Comparison of ENCODE assay signal across 1 cellular context in the genomic region with DNA sequence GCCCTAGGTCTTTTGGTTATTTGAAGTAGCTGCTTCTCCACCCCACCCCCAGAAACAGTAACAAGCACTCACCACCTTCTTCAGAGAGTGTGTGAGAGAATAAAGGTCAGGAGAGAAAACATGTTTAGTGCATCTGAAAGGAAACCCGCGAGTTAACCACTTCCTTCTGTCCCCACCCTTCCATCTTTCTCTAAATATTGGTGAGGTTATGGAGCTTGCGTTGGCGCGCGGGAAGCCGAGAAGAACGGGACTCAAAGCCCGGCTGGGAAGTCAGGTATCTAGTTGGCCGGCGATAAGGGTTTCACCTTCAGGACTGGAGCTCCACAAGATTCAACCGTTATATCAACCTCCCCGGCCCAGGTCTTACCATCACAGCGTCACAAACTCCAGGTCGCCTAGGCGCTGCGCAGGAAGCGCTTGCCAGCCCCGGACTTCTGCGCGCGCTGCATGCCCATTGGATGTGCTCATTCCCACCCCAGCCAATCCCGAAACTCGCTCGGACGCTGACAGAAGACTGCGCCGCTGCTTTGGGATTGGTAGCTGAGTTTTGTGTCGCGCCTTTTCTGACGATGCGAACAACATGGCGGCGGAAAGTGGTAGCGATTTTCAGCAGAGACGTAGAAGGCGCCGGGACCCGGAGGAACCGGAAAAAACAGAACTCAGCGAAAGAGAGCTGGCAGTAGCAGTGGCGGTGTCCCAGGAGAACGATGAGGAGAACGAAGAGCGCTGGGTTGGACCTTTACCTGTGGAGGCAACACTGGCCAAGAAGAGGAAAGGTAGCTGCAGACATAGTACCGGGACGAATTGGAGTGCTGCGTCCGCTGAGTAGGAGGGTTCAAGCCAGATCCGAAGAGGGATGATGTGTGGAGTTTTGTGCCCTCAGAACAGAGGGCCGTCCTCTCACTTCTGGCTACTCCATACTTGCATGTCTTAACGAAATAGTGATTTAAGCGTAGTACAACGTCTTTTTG.
TF ChIP-seq lines count a peak whose summit lies in the region.

A gene with protein sequence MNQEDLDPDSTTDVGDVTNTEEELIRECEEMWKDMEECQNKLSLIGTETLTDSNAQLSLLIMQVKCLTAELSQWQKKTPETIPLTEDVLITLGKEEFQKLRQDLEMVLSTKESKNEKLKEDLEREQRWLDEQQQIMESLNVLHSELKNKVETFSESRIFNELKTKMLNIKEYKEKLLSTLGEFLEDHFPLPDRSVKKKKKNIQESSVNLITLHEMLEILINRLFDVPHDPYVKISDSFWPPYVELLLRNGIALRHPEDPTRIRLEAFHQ (minus strand): TSS at position 438 of the 971 bp plus-strand sequence. CDS start 8,261 bp downstream, outside the sequence.
PPWD1 (plus strand) TSS at position 566 of the 971 bp plus-strand sequence; CDS start at position 581, 15 bp downstream.

TF ChIP-seq in H1, 55 proteins besides CTCF, POLR2A, EP300 and RAD21:
- TF ChIP-seq JUND (IDR thresholded peaks at IDR 0.05; ENCODE audit: low read length) = 0 out of 2 replicates have a peak, but pooled peaks have one; percentile 10
- TF ChIP-seq SIN3A (conservative IDR thresholded peaks at IDR 0.05 in 1 of 2, IDR thresholded peaks at IDR 0.05 in 1 of 2; ENCODE audit: low read depth in 1 of 2, low read length in 2 of 2) = peak in 1 of 2 experiments; percentile 77; a peak in 2 of 4 replicates
- peak; percentile 95 for TF ChIP-seq ASH2L (IDR thresholded peaks at IDR 0.05; ENCODE audit: low read length)
- no peak for TF ChIP-seq JUN (IDR thresholded peaks at IDR 0.05; ENCODE audit: low read depth, low read length)
- peak; percentile 46 for TF ChIP-seq NRF1 (IDR thresholded peaks at IDR 0.05; ENCODE audit: low read depth, low read length)
- TF ChIP-seq CHD2 (IDR thresholded peaks at IDR 0.05; ENCODE audit: low read length) = peak; percentile 78
- peak; percentile 80 for TF ChIP-seq MAX (IDR thresholded peaks at IDR 0.05)
- peak; percentile 99 for TF ChIP-seq CREB1 (IDR thresholded peaks at IDR 0.05)
- TF ChIP-seq PHF8 (conservative IDR thresholded peaks at IDR 0.05; ENCODE audit: low read depth, low read length) = peak; percentile 97
- TF ChIP-seq TCF12 (IDR thresholded peaks at IDR 0.05; ENCODE audit: low read depth, low read length) = no peak
- TF ChIP-seq BRCA1 (IDR thresholded peaks at IDR 0.05; ENCODE audit: low read depth, low read length) = no peak; the same call in 1 of the 2 replicates
- no peak for TF ChIP-seq FOSL1 (IDR thresholded peaks at IDR 0.05; ENCODE audit: insufficient read depth, low read depth, low read length)
- no peak for TF ChIP-seq SIX5 (IDR thresholded peaks at IDR 0.05; ENCODE audit: low read depth, low read length)
- TF ChIP-seq TAF1 (IDR thresholded peaks at IDR 0.05; ENCODE audit: low read depth, low read length) = peak; percentile 96
- no peak for TF ChIP-seq ZNF274 (IDR thresholded peaks at IDR 0.05; ENCODE audit: borderline replicate concordance, extremely low read depth, low read length)
- TF ChIP-seq, protein P1, sequence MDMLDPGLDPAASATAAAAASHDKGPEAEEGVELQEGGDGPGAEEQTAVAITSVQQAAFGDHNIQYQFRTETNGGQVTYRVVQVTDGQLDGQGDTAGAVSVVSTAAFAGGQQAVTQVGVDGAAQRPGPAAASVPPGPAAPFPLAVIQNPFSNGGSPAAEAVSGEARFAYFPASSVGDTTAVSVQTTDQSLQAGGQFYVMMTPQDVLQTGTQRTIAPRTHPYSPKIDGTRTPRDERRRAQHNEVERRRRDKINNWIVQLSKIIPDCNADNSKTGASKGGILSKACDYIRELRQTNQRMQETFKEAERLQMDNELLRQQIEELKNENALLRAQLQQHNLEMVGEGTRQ (IDR thresholded peaks at IDR 0.05; ENCODE audit: low read length) = no peak
- TF ChIP-seq CTBP2 (IDR thresholded peaks at IDR 0.05; ENCODE audit: borderline replicate concordance, insufficient read depth, insufficient read length, low read length) = no peak
- TF ChIP-seq BACH1 (IDR thresholded peaks at IDR 0.05; ENCODE audit: low read length) = no peak
- peak; percentile 87 for TF ChIP-seq TAF7 (optimal IDR thresholded peaks at IDR 0.05; ENCODE audit: borderline replicate concordance, low read depth, low read length)
- no peak for TF ChIP-seq GABPA (IDR thresholded peaks at IDR 0.05; ENCODE audit: borderline replicate concordance, insufficient read depth, low read length)
- TF ChIP-seq, protein P2, sequence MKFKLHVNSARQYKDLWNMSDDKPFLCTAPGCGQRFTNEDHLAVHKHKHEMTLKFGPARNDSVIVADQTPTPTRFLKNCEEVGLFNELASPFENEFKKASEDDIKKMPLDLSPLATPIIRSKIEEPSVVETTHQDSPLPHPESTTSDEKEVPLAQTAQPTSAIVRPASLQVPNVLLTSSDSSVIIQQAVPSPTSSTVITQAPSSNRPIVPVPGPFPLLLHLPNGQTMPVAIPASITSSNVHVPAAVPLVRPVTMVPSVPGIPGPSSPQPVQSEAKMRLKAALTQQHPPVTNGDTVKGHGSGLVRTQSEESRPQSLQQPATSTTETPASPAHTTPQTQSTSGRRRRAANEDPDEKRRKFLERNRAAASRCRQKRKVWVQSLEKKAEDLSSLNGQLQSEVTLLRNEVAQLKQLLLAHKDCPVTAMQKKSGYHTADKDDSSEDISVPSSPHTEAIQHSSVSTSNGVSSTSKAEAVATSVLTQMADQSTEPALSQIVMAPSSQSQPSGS (IDR thresholded peaks at IDR 0.05; ENCODE audit: low read length) = no peak
- peak in 1 of 2 experiments; percentile 96; a peak in 1 of 4 replicates for TF ChIP-seq HDAC2 (IDR thresholded peaks at IDR 0.05; ENCODE audit: borderline replicate concordance in 1 of 2, low read depth in 2 of 2, low read length in 2 of 2)
- no peak for TF ChIP-seq SP2 (IDR thresholded peaks at IDR 0.05; ENCODE audit: low read length)
- TF ChIP-seq KDM4A (IDR thresholded peaks at IDR 0.05; ENCODE audit: low read depth, low read length, severe bottlenecking) = peak; percentile 94
- no peak for TF ChIP-seq HDAC6 (IDR thresholded peaks at IDR 0.05; ENCODE audit: low read depth, low read length)
- no peak for TF ChIP-seq CHD7 (IDR thresholded peaks at IDR 0.05; ENCODE audit: insufficient replicate concordance, low read length)
- TF ChIP-seq SRF (IDR thresholded peaks at IDR 0.05; ENCODE audit: low read depth, low read length) = peak; percentile 81
- TF ChIP-seq, protein P3, sequence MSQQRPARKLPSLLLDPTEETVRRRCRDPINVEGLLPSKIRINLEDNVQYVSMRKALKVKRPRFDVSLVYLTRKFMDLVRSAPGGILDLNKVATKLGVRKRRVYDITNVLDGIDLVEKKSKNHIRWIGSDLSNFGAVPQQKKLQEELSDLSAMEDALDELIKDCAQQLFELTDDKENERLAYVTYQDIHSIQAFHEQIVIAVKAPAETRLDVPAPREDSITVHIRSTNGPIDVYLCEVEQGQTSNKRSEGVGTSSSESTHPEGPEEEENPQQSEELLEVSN (IDR thresholded peaks at IDR 0.05) = peak; percentile 97
- TF ChIP-seq CBX8 (IDR thresholded peaks at IDR 0.05; ENCODE audit: borderline replicate concordance, low read depth, low read length) = no peak
- TF ChIP-seq TEAD4 (IDR thresholded peaks at IDR 0.05; ENCODE audit: low read depth, low read length) = no peak
- peak; percentile 70; the same call in 1 of the 2 replicates for TF ChIP-seq SP4 (IDR thresholded peaks at IDR 0.05; ENCODE audit: low read length)
- TF ChIP-seq, protein P4, sequence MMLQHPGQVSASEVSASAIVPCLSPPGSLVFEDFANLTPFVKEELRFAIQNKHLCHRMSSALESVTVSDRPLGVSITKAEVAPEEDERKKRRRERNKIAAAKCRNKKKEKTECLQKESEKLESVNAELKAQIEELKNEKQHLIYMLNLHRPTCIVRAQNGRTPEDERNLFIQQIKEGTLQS (IDR thresholded peaks at IDR 0.05; ENCODE audit: insufficient read depth, low read depth, low read length) = peak; percentile 84
- no peak for TF ChIP-seq BCL11A (IDR thresholded peaks at IDR 0.05; ENCODE audit: low read depth in 2 of 2, low read length in 2 of 2)
- peak; percentile 85 for TF ChIP-seq POLR2AphosphoS5 (IDR thresholded peaks at IDR 0.05; ENCODE audit: low read depth, low read length)
- 0 out of 2 replicates have a peak, but pooled peaks have one; percentile 65 for TF ChIP-seq RBBP5 (IDR thresholded peaks at IDR 0.05; ENCODE audit: borderline replicate concordance, low read depth, low read length)
- TF ChIP-seq TBP (IDR thresholded peaks at IDR 0.05; ENCODE audit: low read depth, low read length) = peak; percentile 91
- no peak for TF ChIP-seq EZH2 (IDR thresholded peaks at IDR 0.05; ENCODE audit: low read depth, low read length, severe bottlenecking)
- no peak for TF ChIP-seq SUZ12 (IDR thresholded peaks at IDR 0.05; ENCODE audit: low read length)
- TF ChIP-seq POU5F1 (IDR thresholded peaks at IDR 0.05; ENCODE audit: low read depth, low read length) = no peak
- no peak for TF ChIP-seq NANOG (IDR thresholded peaks at IDR 0.05; ENCODE audit: insufficient read depth, low read depth, low read length, poor library complexity, severe bottlenecking)
- peak; percentile 78; the same call in 1 of the 2 replicates for TF ChIP-seq GTF2F1 (IDR thresholded peaks at IDR 0.05; ENCODE audit: borderline replicate concordance, low read depth, low read length)
- peak; percentile 100 for TF ChIP-seq KDM5A (IDR thresholded peaks at IDR 0.05; ENCODE audit: low read length)
- 0 out of 2 replicates have a peak, but pooled peaks have one; percentile 27 for TF ChIP-seq KDM1A (IDR thresholded peaks at IDR 0.05; ENCODE audit: borderline replicate concordance, low read length)
- peak; percentile 99 for TF ChIP-seq YY1 (IDR thresholded peaks at IDR 0.05; ENCODE audit: low read depth, low read length)
- TF ChIP-seq SP1 (IDR thresholded peaks at IDR 0.05; ENCODE audit: low read depth, low read length) = peak; percentile 94
